14 cellular contexts compared by ENCODE assay signal in the genomic region with DNA sequence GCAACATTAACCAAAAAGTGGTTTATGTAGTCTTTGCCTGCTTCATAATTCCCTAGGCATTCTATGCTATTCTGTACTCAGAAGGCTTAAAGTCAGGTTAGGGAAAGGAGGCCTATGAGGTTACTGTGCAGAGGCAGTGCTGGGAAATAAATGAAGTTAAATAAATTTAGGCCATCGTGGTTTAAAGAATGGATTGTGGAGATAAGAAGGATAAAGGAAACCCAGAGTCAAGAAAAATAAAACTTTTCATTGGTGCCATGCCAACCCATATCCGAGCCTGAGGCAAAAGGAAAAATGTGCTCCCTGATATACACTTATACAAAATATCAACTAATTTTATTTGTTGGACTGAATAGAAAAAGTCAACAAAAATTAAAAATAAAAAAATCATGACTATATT.
"Had no signal": no experiment of that assay in that cellular context is flagged by ENCODE, and none has a peak within 500 bp of the region (broad histone marks: within the 10 kb centered on the region; RNA-seq: fewer than 3 reads in every experiment).

No MANE protein-coding gene starts in this region.

- H3K27ac Mint-ChIP-seq: activated naive CD8-positive, alpha-beta T cell treated with anti-CD3 and anti-CD28 coated beads for 36 hours; activated T-helper 1 cell treated with anti-CD3 and anti-CD28 coated beads, Interleukin-12 subunit alpha, Interleukin-12 subunit beta, Interleukin-2, Interleukin-4 antibody, amounts not matched to agents 30 ng/mL and 10 ng/mL and 1 ng/mL, durations not matched to agents 14 hours and 24 hours and 36 hours; stimulated activated memory B cell treated with anti-CD40 and anti-IgM and Interleukin-4, amounts not matched to agents 10 μg/mL and 1 μg/mL and 100 μg/mL, for 72 hours; T-helper 2 cell treated with Interferon-gamma antibody and Interleukin-4, amounts not matched to agents 5 μg/mL and 100 μg/mL, for 36 hours had no signal

- H3K27me3 Mint-ChIP-seq: activated naive CD8-positive, alpha-beta T cell treated with anti-CD3 and anti-CD28 coated beads for 36 hours; stimulated activated memory B cell treated with anti-CD40 and anti-IgM and Interleukin-4, amounts not matched to agents 10 μg/mL and 1 μg/mL and 100 μg/mL, for 72 hours had no signal

- H3K4me3 Mint-ChIP-seq: activated naive CD8-positive, alpha-beta T cell treated with anti-CD3 and anti-CD28 coated beads for 36 hours; activated T-helper 1 cell treated with anti-CD3 and anti-CD28 coated beads, Interleukin-12 subunit alpha, Interleukin-12 subunit beta, Interleukin-2, Interleukin-4 antibody, amounts not matched to agents 30 ng/mL and 10 ng/mL and 1 ng/mL, durations not matched to agents 14 hours and 24 hours and 36 hours; stimulated activated memory B cell treated with anti-CD40 and anti-IgM and Interleukin-4, amounts not matched to agents 10 μg/mL and 1 μg/mL and 100 μg/mL, for 72 hours; T-helper 2 cell treated with Interferon-gamma antibody and Interleukin-4, amounts not matched to agents 5 μg/mL and 100 μg/mL, for 36 hours had no signal

- ATAC-seq: foreskin keratinocyte; stimulated activated memory B cell treated with anti-CD40 and anti-IgM and Interleukin-4, amounts not matched to agents 10 μg/mL and 1 μg/mL and 100 μg/mL, for 72 hours had no signal

- H3K36me3 ChIP-seq: cardiac muscle cell, esophagus squamous epithelium, sigmoid colon, thyroid gland had no signal

- H3K4me1 Mint-ChIP-seq: activated naive CD8-positive, alpha-beta T cell treated with anti-CD3 and anti-CD28 coated beads for 36 hours; stimulated activated memory B cell treated with anti-CD40 and anti-IgM and Interleukin-4, amounts not matched to agents 10 μg/mL and 1 μg/mL and 100 μg/mL, for 72 hours had no signal

- H3K27me3 ChIP-seq: cardiac muscle cell, esophagus squamous epithelium, foreskin keratinocyte, sigmoid colon, thyroid gland had no signal

- DNase-seq: activated CD4-positive, alpha-beta T cell treated with anti-CD3 and anti-CD28 coated beads, Interleukin-2, amount 50 U/mL, for 1 hour; activated CD4-positive, CD25-positive, alpha-beta regulatory T cell; activated naive CD8-positive, alpha-beta T cell treated with anti-CD3 and anti-CD28 coated beads for 36 hours; amygdala; esophagus squamous epithelium; glutamatergic neuron; hypothalamus; sigmoid colon; thyroid gland had no signal

- H3K9me3 ChIP-seq: esophagus squamous epithelium, sigmoid colon, thyroid gland had no signal

- H3K36me3 Mint-ChIP-seq: activated naive CD8-positive, alpha-beta T cell treated with anti-CD3 and anti-CD28 coated beads for 36 hours; stimulated activated memory B cell treated with anti-CD40 and anti-IgM and Interleukin-4, amounts not matched to agents 10 μg/mL and 1 μg/mL and 100 μg/mL, for 72 hours had no signal

- H3K4me3 ChIP-seq: cardiac muscle cell, esophagus squamous epithelium, sigmoid colon, thyroid gland had no signal

- H3K4me1 ChIP-seq: esophagus squamous epithelium, sigmoid colon, thyroid gland had no signal

- H3K27ac ChIP-seq: cardiac muscle cell, esophagus squamous epithelium, foreskin keratinocyte, sigmoid colon, thyroid gland had no signal
